29 cellular contexts compared by ENCODE assay signal in genomic region chrX:118182050-118182449, GRCh38.
DNase-seq lines count a peak whose midpoint lies in the region; ATAC-seq, FAIRE-seq and TF ChIP-seq lines count a peak whose summit lies in the region.
"Had no signal": no experiment of that assay in that cellular context is flagged by ENCODE, and none has a peak within 500 bp of the region (broad histone marks: within the 10 kb centered on the region; RNA-seq: fewer than 3 reads in every experiment).

No MANE protein-coding gene starts in this region.

- no peaks in the 10 kb centered on the region for H3K9me2 ChIP-seq in GM23248 (ENCODE audit: insufficient read depth)

- H3K9me3 Mint-ChIP-seq in osteocyte (ENCODE audit: unreplicated experiment), result peaks cover 11% of the 10 kb centered on the region
- H3K9me3 Mint-ChIP-seq: activated CD4-positive, alpha-beta memory T cell treated with anti-CD3 and anti-CD28 coated beads, Interleukin-2, amount 10 ng/mL, durations not matched to agents 7 days and 5 days; activated T-helper 2 cell treated with anti-CD3 and anti-CD28 coated beads, Interferon-gamma antibody, Interleukin-2, Interleukin-4, amounts not matched to agents 10 μg/mL and 5 μg/mL and 100 μg/mL, durations not matched to agents 14 hours and 24 hours and 36 hours had no signal

- H3K79me2 ChIP-seq in GM23248 (ENCODE audit: insufficient read depth), result no peaks in the 10 kb centered on the region

- H3K9ac ChIP-seq in GM23248, result no peak overlapping the region

- H4K20me1 ChIP-seq in GM23248 (ENCODE audit: insufficient read depth), result no peaks in the 10 kb centered on the region

- H3K27me3 ChIP-seq in GM23248 (replicated peaks; ENCODE audit: insufficient read depth), result no peaks in the 10 kb centered on the region
- H3K27me3 ChIP-seq in pancreas, result peaks cover 0 to 3% (median 0%) of the 10 kb centered on the region in 4 donors
- H3K27me3 ChIP-seq: brain microvascular endothelial cell, gastroesophageal sphincter, testis had no signal

- H3K27ac ChIP-seq in GM23248 (no peak overlapping the region), pancreas (no peak overlapping the region), caudate nucleus (ENCODE audit: low read depth, low read length) (no peak overlapping the region)
- H3K27ac ChIP-seq: brain microvascular endothelial cell, gastroesophageal sphincter, HL-60, PC-9, testis had no signal

- peak in 1 of 4 donors; percentile 18 for ATAC-seq in pancreas
- ATAC-seq: activated CD4-positive, CD25-positive, alpha-beta regulatory T cell treated with anti-CD3 and anti-CD28 coated beads, Interleukin-2, amount 50 U/mL, for 24 hours; gastroesophageal sphincter; GM12878; T-cell had no signal

- in situ Hi-C loops in GM23248 (cut with MboI), result no loop called here

- H3K4me3 ChIP-seq in GM23248, result no peak overlapping the region
- H3K4me3 ChIP-seq in fibroblast of mammary gland (ENCODE audit: control insufficient read depth, low read depth, low read length), result no peak overlapping the region
- no peak overlapping the region for H3K4me3 ChIP-seq in pancreas
- H3K4me3 ChIP-seq: gastroesophageal sphincter, GM12878, PC-9, testis had no signal

- WGBS in GM23248 (ENCODE audit: low coverage in 1 of 2, low lambda C conversion rate in 2 of 2, missing lambda C conversion rate in 2 of 2), 2 experiments, result 0 to 6% methylated on average over 1 of the region's 1 CpG
- 8 to 26% methylated on average over 1 of the region's 1 CpG for WGBS in pancreas, 2 donors

- H3F3A ChIP-seq in GM23248 (ENCODE audit: insufficient read depth), result no peaks in the 10 kb centered on the region

- H3K27ac Mint-ChIP-seq in osteocyte (ENCODE audit: unreplicated experiment), result no peak overlapping the region
- H3K27ac Mint-ChIP-seq: activated CD4-positive, alpha-beta memory T cell treated with anti-CD3 and anti-CD28 coated beads, Interleukin-2, amount 10 ng/mL, durations not matched to agents 7 days and 5 days; activated T-helper 2 cell treated with anti-CD3 and anti-CD28 coated beads, Interferon-gamma antibody, Interleukin-2, Interleukin-4, amounts not matched to agents 10 μg/mL and 5 μg/mL and 100 μg/mL, durations not matched to agents 14 hours and 24 hours and 36 hours; T-cell had no signal

- H3K9me3 ChIP-seq in GM23248 (ENCODE audit: low read depth), result no peaks in the 10 kb centered on the region
- no peaks in the 10 kb centered on the region for H3K9me3 ChIP-seq in pancreas
- H3K9me3 ChIP-seq: gastroesophageal sphincter, testis had no signal

- H3K27me3 Mint-ChIP-seq in osteocyte (ENCODE audit: unreplicated experiment), result no peaks in the 10 kb centered on the region
- H3K27me3 Mint-ChIP-seq: activated CD4-positive, alpha-beta memory T cell treated with anti-CD3 and anti-CD28 coated beads, Interleukin-2, amount 10 ng/mL, durations not matched to agents 7 days and 5 days had no signal

- DNase-seq in GM23248 (peak; percentile 7), RPMI7951 (ENCODE audit: low read depth) (peak; percentile 1), fibroblast of mammary gland (ENCODE audit: low read depth) (peak; percentile 27), pancreas (no peak), NCI-H2196 (lab: John Stamatoyannopoulos, UW; ENCODE audit: unreplicated experiment) (no peak), osteocyte (ENCODE audit: extremely low spot score, unreplicated experiment) (no peak), caudate nucleus (lab: John Stamatoyannopoulos, UW) (no peak)
- DNase-seq in activated CD4-positive, CD25-positive, alpha-beta regulatory T cell (lab: John Stamatoyannopoulos, UW), result no peak
- DNase-seq: activated CD4-positive, alpha-beta memory T cell treated with anti-CD3 and anti-CD28 coated beads, Interleukin-2, amount 10 ng/mL, durations not matched to agents 7 days and 5 days; brain microvascular endothelial cell; C1 segment of cervical spinal cord; effector CD8-positive, alpha-beta T cell; islet precursor cell; NCI-H1092 treated with DMSO at 0.1 percent for 48 hours; NCI-H2107; NCI-H510A treated with DMSO at 0.1 percent for 48 hours; PC-9; retina; SHP77 treated with DMSO at 0.1 percent for 48 hours; stimulated activated CD4-positive, alpha-beta T cell treated with anti-CD3 and anti-CD28 coated beads, Interleukin-4, amount 100 ng/mL, for 24 hours; stimulated activated naive CD4-positive, alpha-beta T cell; T-cell; testis had no signal

- H3K36me3 ChIP-seq in GM23248 (ENCODE audit: low read depth), result no peaks in the 10 kb centered on the region
- no peaks in the 10 kb centered on the region for H3K36me3 ChIP-seq in pancreas
- H3K36me3 ChIP-seq: brain microvascular endothelial cell, gastroesophageal sphincter had no signal

- no peaks in the 10 kb centered on the region for H3K36me3 Mint-ChIP-seq in osteocyte (ENCODE audit: unreplicated experiment)
- H3K36me3 Mint-ChIP-seq: T-cell had no signal

- intact Hi-C loops in pancreas (cut with DNase I), result no loop called here

- no peak overlapping the region for H2AFZ ChIP-seq in GM23248
- H2AFZ ChIP-seq: PC-9 had no signal

- TF ChIP-seq CTCF in fibroblast of mammary gland (conservative IDR thresholded peaks at IDR 0.05; ENCODE audit: control insufficient read depth, insufficient read depth, low read depth, low read length) (no peak), pancreas (IDR thresholded peaks at IDR 0.05) (no peak), osteocyte (IDR thresholded peaks at IDR 0.05) (no peak)

- no peak overlapping the region for H3K4me3 Mint-ChIP-seq in osteocyte (ENCODE audit: unreplicated experiment)
- H3K4me3 Mint-ChIP-seq: activated CD4-positive, alpha-beta memory T cell treated with anti-CD3 and anti-CD28 coated beads, Interleukin-2, amount 10 ng/mL, durations not matched to agents 7 days and 5 days; T-cell had no signal

- no peak overlapping the region for H3K4me2 ChIP-seq in GM23248 (ENCODE audit: unreplicated experiment)
- H3K4me2 ChIP-seq: PC-9 had no signal

- no peaks in the 10 kb centered on the region for H3K4me1 ChIP-seq in GM23248 (ENCODE audit: insufficient read depth)
- no peaks in the 10 kb centered on the region for H3K4me1 ChIP-seq in pancreas
- H3K4me1 ChIP-seq: testis had no signal

- FAIRE-seq in pancreas (lab: Jason Lieb, UNC), result peak; percentile 89
- FAIRE-seq: GM12878, urothelium cell line had no signal

- no peaks in the 10 kb centered on the region for H3K4me1 Mint-ChIP-seq in osteocyte (ENCODE audit: unreplicated experiment)
- H3K4me1 Mint-ChIP-seq: activated CD4-positive, alpha-beta memory T cell treated with anti-CD3 and anti-CD28 coated beads, Interleukin-2, amount 10 ng/mL, durations not matched to agents 7 days and 5 days; T-cell had no signal

Comparison
In these comparisons a context has a peak if more than half of its experiments do, and no peak if none do; other contexts are left out.
1. DNase-seq: peak in GM23248 (single experiment), RPMI7951 (single experiment) and fibroblast of mammary gland (single experiment); none in pancreas (0 of 6), activated CD4-positive, CD25-positive, alpha-beta regulatory T cell (0 of 4), NCI-H2196 (single experiment), osteocyte (single experiment) and caudate nucleus (0 of 61).